In genomic region chr13:113489549-113490495, GRCh38 we compare ENCODE assay signal across 7 cellular contexts. TPM values are rescaled to one million over a fixed set of nuclear protein-coding genes. Genes with fewer than 3 reads are reported as not detected.
DNase-seq lines count a peak whose midpoint lies in the region; ATAC-seq and TF ChIP-seq lines count a peak whose summit lies in the region.

No MANE protein-coding gene starts in this region.

- peak overlapping the region; percentile 96 for H3K4me3 Mint-ChIP-seq in activated CD4-positive, alpha-beta memory T cell treated with anti-CD3 and anti-CD28 coated beads for 36 hours
- peak overlapping the region; percentile 73 to 95 (median 90) for H3K4me3 Mint-ChIP-seq in naive B cell

- peaks cover 56% of the 10 kb centered on the region for H3K4me1 Mint-ChIP-seq in activated CD4-positive, alpha-beta memory T cell treated with anti-CD3 and anti-CD28 coated beads for 36 hours (ENCODE audit: low read depth)
- H3K4me1 Mint-ChIP-seq in naive B cell, result peaks cover 23 to 56% (median 46%) of the 10 kb centered on the region in 3 donors

- peak; percentile 13 for ATAC-seq in GM18517 (IDR thresholded peaks at IDR 0.05; ENCODE audit: unreplicated experiment)
- ATAC-seq in HG02763 (IDR thresholded peaks at IDR 0.05; ENCODE audit: unreplicated experiment), result peak; percentile 19
- peak; percentile 22 to 40 for ATAC-seq in naive B cell (ENCODE audit: low read depth in 2 of 2)

- no peak for TF ChIP-seq POLR2A in erythroblast (IDR thresholded peaks at IDR 0.05; ENCODE audit: low read length)

- CTCF ChIA-PET in activated CD4-positive, alpha-beta memory T cell treated with anti-CD3 and anti-CD28 coated beads for 36 hours (lab: Charles Lee), result interaction anchor here (1.1 kb wide), 1 partner anchor 13 kb away, joined by 3 read pairs; no protein-coding TSS in a partner anchor

- H3K27me3 Mint-ChIP-seq in activated CD4-positive, alpha-beta memory T cell treated with anti-CD3 and anti-CD28 coated beads for 36 hours, result no peaks in the 10 kb centered on the region
- no peaks in the 10 kb centered on the region for H3K27me3 Mint-ChIP-seq in naive B cell

- H3K9me3 Mint-ChIP-seq in activated CD4-positive, alpha-beta memory T cell treated with anti-CD3 and anti-CD28 coated beads for 36 hours, result no peaks in the 10 kb centered on the region
- H3K9me3 Mint-ChIP-seq in naive B cell, result no peaks in the 10 kb centered on the region

- intact Hi-C loops in activated CD4-positive, alpha-beta memory T cell treated with anti-CD3 and anti-CD28 coated beads for 36 hours (cut with micrococcal nuclease), result loop anchor here (5.0 to 10.0 kb wide), 2 partner anchors 95 to 283 kb away; partner anchors contain the start of genes CUL4A, PCID2 and TFDP1

- peak overlapping the region; percentile 85 for H3K27ac Mint-ChIP-seq in activated CD4-positive, alpha-beta memory T cell treated with anti-CD3 and anti-CD28 coated beads for 36 hours
- H3K27ac Mint-ChIP-seq in naive B cell, result peak overlapping the region in 5 of 6 donors; percentile 58 to 87 (median 71)

- H3K36me3 Mint-ChIP-seq in activated CD4-positive, alpha-beta memory T cell treated with anti-CD3 and anti-CD28 coated beads for 36 hours, result peaks cover 15% of the 10 kb centered on the region
- H3K36me3 Mint-ChIP-seq in naive B cell, result no peaks in the 10 kb centered on the region

- POLR2A ChIA-PET in activated CD4-positive, alpha-beta memory T cell treated with anti-CD3 and anti-CD28 coated beads for 36 hours (lab: Charles Lee), result interaction anchor here (1.4 kb wide), 1 partner anchor 792 kb away, joined by 3 read pairs; the partner anchor contains the start of gene UPF3A

- DNase-seq in NCI-H146 (lab: John Stamatoyannopoulos, UW), result peak; percentile 75
- peak; percentile 60 for DNase-seq in activated CD4-positive, alpha-beta memory T cell treated with anti-CD3 and anti-CD28 coated beads for 36 hours
- DNase-seq in erythroblast (lab: John Stamatoyannopoulos, UW), result peak; percentile 51 to 73
- DNase-seq in naive B cell, result peak; percentile 20
- DNase-seq in superior temporal gyrus (ENCODE audit: extremely low spot score), result peak; percentile 30

RNA-seq across cellular contexts. Expression of gene DCUN1D2, which starts 0.7 kb away (rescaled TPM):
- total RNA-seq in activated CD4-positive, alpha-beta memory T cell treated with anti-CD3 and anti-CD28 coated beads for 36 hours, result 10 to 100 TPM; 14.4 to 15.8 TPM
- 10 to 100 TPM in 1 of 6 donors, 1 to 10 TPM in 5; 4.9 to 22.3 (median 7.1) TPM for polyA plus RNA-seq in naive B cell (ENCODE audit: low read depth in 6 of 6)

RNA-seq across cellular contexts. Expression of gene ADPRHL1, which starts 36.5 kb away (rescaled TPM):
- under 1 TPM; 0.50 to 0.56 TPM for total RNA-seq in activated CD4-positive, alpha-beta memory T cell treated with anti-CD3 and anti-CD28 coated beads for 36 hours
- polyA plus RNA-seq in naive B cell (ENCODE audit: low read depth in 6 of 6), result under 1 TPM in 2 of 6 donors, not detected in 4; 0.54 to 0.75 TPM

Comparison
In these comparisons a context has a peak if more than half of its experiments do, and no peak if none do; other contexts are left out.
1. Peak in every context shown above with its lines: DNase-seq and ATAC-seq.
2. DNase-seq: peak in every context shown above with its lines; median percentile 75 in NCI-H146; 62 in erythroblast; 60 in activated CD4-positive, alpha-beta memory T cell treated with anti-CD3 and anti-CD28 coated beads for 36 hours; 30 in superior temporal gyrus; 20 in naive B cell.